In genomic region chr9:97128919-97129318, GRCh38 we compare ENCODE assay signal across 23 cellular contexts.
DNase-seq lines count a peak whose midpoint lies in the region; ATAC-seq and TF ChIP-seq lines count a peak whose summit lies in the region.
"Had no signal": no experiment of that assay in that cellular context is flagged by ENCODE, and none has a peak within 500 bp of the region (broad histone marks: within the 10 kb centered on the region; RNA-seq: fewer than 3 reads in every experiment).

No MANE protein-coding gene starts in this region.

- H3K4me2 ChIP-seq in hepatocyte (no peak overlapping the region), GM23248 (ENCODE audit: unreplicated experiment) (no peak overlapping the region)
- H3K4me2 ChIP-seq: BLaER1 had no signal

- DNase-seq in WERI-Rb-1, result peak; percentile 59
- no peak for DNase-seq in WTC11 (ENCODE audit: low spot score)
- no peak for DNase-seq in glutamatergic neuron
- no peak for DNase-seq in hepatocyte (ENCODE audit: low spot score)
- DNase-seq in putamen (ENCODE audit: low spot score), result no peak
- no peak for DNase-seq in GM23248
- DNase-seq: 8988T; ACHN; BE2C; C1 segment of cervical spinal cord; CD4-positive, alpha-beta memory T cell; CD4-positive, CD25-positive, alpha-beta regulatory T cell; CD8-positive, alpha-beta memory T cell; COR-L47; DMS 273 treated with DMSO at 0.1 percent for 48 hours; DMS153; DMS53; DMS79; DND-41; EL; GDM1 had no signal

- no peak overlapping the region for H3K4me3 ChIP-seq in WERI-Rb-1 (ENCODE audit: low read depth, low read length)
- H3K4me3 ChIP-seq in hepatocyte, result no peak overlapping the region
- H3K4me3 ChIP-seq in GM23248, result no peak overlapping the region
- H3K4me3 ChIP-seq: BLaER1 had no signal

- no peaks in the 10 kb centered on the region for H3K36me3 ChIP-seq in WERI-Rb-1
- no peaks in the 10 kb centered on the region for H3K36me3 ChIP-seq in hepatocyte (replicated peaks; ENCODE audit: insufficient read depth, low read depth)
- H3K36me3 ChIP-seq in GM23248 (ENCODE audit: low read depth), result no peaks in the 10 kb centered on the region
- H3K36me3 ChIP-seq: BE2C, BLaER1 had no signal

- H2AFZ ChIP-seq in hepatocyte (no peak overlapping the region), GM23248 (no peak overlapping the region)

- H3K9ac ChIP-seq in GM23248, result no peak overlapping the region
- H3K9ac ChIP-seq: BLaER1 had no signal

- in situ Hi-C loops in GM23248 (cut with MboI), result no loop called here

- CTCF ChIA-PET in WTC11 (lab: Charles Lee), result no interaction called here

- POLR2A ChIA-PET in WTC11 (lab: Charles Lee), result no interaction called here

- H4K20me1 ChIP-seq in hepatocyte (ENCODE audit: insufficient read depth, poor library complexity, severe bottlenecking) (no peaks in the 10 kb centered on the region), GM23248 (ENCODE audit: insufficient read depth) (no peaks in the 10 kb centered on the region)
- H4K20me1 ChIP-seq: BLaER1 had no signal

- no peaks in the 10 kb centered on the region for H3K9me2 ChIP-seq in hepatocyte (replicated peaks; ENCODE audit: insufficient read depth)
- H3K9me2 ChIP-seq in GM23248 (ENCODE audit: insufficient read depth), result no peaks in the 10 kb centered on the region

- WGBS in hepatocyte (ENCODE audit: low lambda C conversion rate, missing lambda C conversion rate), result 88% methylated on average over 3 of the region's 3 CpGs
- 61 to 62% methylated on average over 3 of the region's 3 CpGs for WGBS in GM23248 (ENCODE audit: low coverage in 1 of 2, low lambda C conversion rate in 2 of 2, missing lambda C conversion rate in 2 of 2), 2 experiments

- H3K4me1 Mint-ChIP-seq in WTC11, result peaks cover 9% of the 10 kb centered on the region
- peaks cover 10% of the 10 kb centered on the region for H3K4me1 Mint-ChIP-seq in glutamatergic neuron (ENCODE audit: low read depth, unreplicated experiment)
- H3K4me1 Mint-ChIP-seq: CD4-positive, alpha-beta memory T cell; CD4-positive, CD25-positive, alpha-beta regulatory T cell; CD8-positive, alpha-beta memory T cell had no signal

- H3K79me2 ChIP-seq in hepatocyte, result no peaks in the 10 kb centered on the region
- H3K79me2 ChIP-seq in GM23248 (ENCODE audit: insufficient read depth), result no peaks in the 10 kb centered on the region

- H3K9me3 Mint-ChIP-seq in WTC11, result peaks cover 29% of the 10 kb centered on the region
- H3K9me3 Mint-ChIP-seq in glutamatergic neuron (ENCODE audit: unreplicated experiment), result peaks cover 7% of the 10 kb centered on the region
- H3K9me3 Mint-ChIP-seq: CD8-positive, alpha-beta memory T cell had no signal

- ATAC-seq in WTC11, result no peak

- H3K4me1 ChIP-seq in hepatocyte (ENCODE audit: insufficient read depth) (peaks cover 3% of the 10 kb centered on the region), GM23248 (ENCODE audit: insufficient read depth) (no peaks in the 10 kb centered on the region)
- H3K4me1 ChIP-seq: BE2C, BLaER1 had no signal

- TF ChIP-seq CTCF in WERI-Rb-1 (IDR thresholded peaks at IDR 0.05; ENCODE audit: low read depth, low read length), result no peak
- TF ChIP-seq CTCF in WTC11 (IDR thresholded peaks at IDR 0.05), result no peak
- TF ChIP-seq CTCF in glutamatergic neuron (IDR thresholded peaks at IDR 0.05; ENCODE audit: partially characterized antibody, unreplicated experiment), result no peak
- no peak for TF ChIP-seq CTCF in hepatocyte (IDR thresholded peaks at IDR 0.05; ENCODE audit: poor library complexity)

- H3K27me3 ChIP-seq in WERI-Rb-1 (ENCODE audit: insufficient read depth, low read depth, severe bottlenecking) (no peaks in the 10 kb centered on the region), hepatocyte (no peaks in the 10 kb centered on the region), GM23248 (replicated peaks; ENCODE audit: insufficient read depth) (no peaks in the 10 kb centered on the region)
- H3K27me3 ChIP-seq: BE2C, BLaER1 had no signal

- no peaks in the 10 kb centered on the region for H3F3A ChIP-seq in GM23248 (ENCODE audit: insufficient read depth)

- H3K36me3 Mint-ChIP-seq in WTC11 (peaks cover 86% of the 10 kb centered on the region), glutamatergic neuron (ENCODE audit: unreplicated experiment) (peaks cover 5% of the 10 kb centered on the region)
- H3K36me3 Mint-ChIP-seq: CD14-positive monocyte; CD4-positive, CD25-positive, alpha-beta regulatory T cell; CD8-positive, alpha-beta memory T cell had no signal

- H3K4me3 Mint-ChIP-seq in WTC11 (no peak overlapping the region), glutamatergic neuron (ENCODE audit: unreplicated experiment) (no peak overlapping the region)
- H3K4me3 Mint-ChIP-seq: CD14-positive monocyte; CD4-positive, alpha-beta memory T cell; CD4-positive, CD25-positive, alpha-beta regulatory T cell; CD8-positive, alpha-beta memory T cell had no signal

- H3K9me3 ChIP-seq in WERI-Rb-1 (ENCODE audit: severe bottlenecking) (peaks cover 18% of the 10 kb centered on the region), hepatocyte (ENCODE audit: low read depth) (no peaks in the 10 kb centered on the region), GM23248 (ENCODE audit: low read depth) (no peaks in the 10 kb centered on the region)
- H3K9me3 ChIP-seq: BE2C had no signal

- H3K27ac ChIP-seq in WERI-Rb-1 (0 out of 2 replicates have a peak overlapping the region, but pooled peaks have one; percentile 6), hepatocyte (no peak overlapping the region), GM23248 (no peak overlapping the region)
- H3K27ac ChIP-seq: BLaER1 had no signal

- H3K27ac Mint-ChIP-seq in WTC11, result peak overlapping the region; percentile 57; the same call in 1 of the 2 replicates
- peak overlapping the region; percentile 31 for H3K27ac Mint-ChIP-seq in glutamatergic neuron (ENCODE audit: unreplicated experiment)
- H3K27ac Mint-ChIP-seq: CD14-positive monocyte; CD4-positive, alpha-beta memory T cell had no signal

- no peaks in the 10 kb centered on the region for H3K27me3 Mint-ChIP-seq in WTC11 (ENCODE audit: low read depth)
- H3K27me3 Mint-ChIP-seq in glutamatergic neuron (ENCODE audit: unreplicated experiment), result peaks cover 8% of the 10 kb centered on the region
- H3K27me3 Mint-ChIP-seq: CD4-positive, alpha-beta memory T cell; CD4-positive, CD25-positive, alpha-beta regulatory T cell; CD8-positive, alpha-beta memory T cell had no signal

TF ChIP-seq in WTC11, 78 proteins besides CTCF, POLR2A, EP300 and RAD21 (continues in another document):
- TF ChIP-seq IRF2 (CRISPR knock-in tag; IDR thresholded peaks at IDR 0.05; ENCODE audit: borderline replicate concordance, low read depth) (no peak), RELA (CRISPR knock-in tag; IDR thresholded peaks at IDR 0.05; ENCODE audit: borderline replicate concordance) (no peak), FOXJ3 (CRISPR knock-in tag; IDR thresholded peaks at IDR 0.05; ENCODE audit: borderline replicate concordance) (no peak), TP53 (CRISPR knock-in tag; IDR thresholded peaks at IDR 0.05) (no peak), FOXP4 (CRISPR knock-in tag; IDR thresholded peaks at IDR 0.05) (no peak), CDX4 (CRISPR knock-in tag; IDR thresholded peaks at IDR 0.05; ENCODE audit: borderline replicate concordance) (no peak), CREM (CRISPR knock-in tag; IDR thresholded peaks at IDR 0.05) (no peak), ZNF219 (CRISPR knock-in tag; IDR thresholded peaks at IDR 0.05; ENCODE audit: borderline replicate concordance) (no peak), TCF7 (CRISPR knock-in tag; IDR thresholded peaks at IDR 0.05; ENCODE audit: low read depth) (no peak), NFYB (CRISPR knock-in tag; conservative IDR thresholded peaks at IDR 0.05; ENCODE audit: low read depth) (no peak), ATF3 (CRISPR knock-in tag; conservative IDR thresholded peaks at IDR 0.05) (no peak)
